Comparison of ENCODE assay signal across 8 cellular contexts in the genomic region with DNA sequence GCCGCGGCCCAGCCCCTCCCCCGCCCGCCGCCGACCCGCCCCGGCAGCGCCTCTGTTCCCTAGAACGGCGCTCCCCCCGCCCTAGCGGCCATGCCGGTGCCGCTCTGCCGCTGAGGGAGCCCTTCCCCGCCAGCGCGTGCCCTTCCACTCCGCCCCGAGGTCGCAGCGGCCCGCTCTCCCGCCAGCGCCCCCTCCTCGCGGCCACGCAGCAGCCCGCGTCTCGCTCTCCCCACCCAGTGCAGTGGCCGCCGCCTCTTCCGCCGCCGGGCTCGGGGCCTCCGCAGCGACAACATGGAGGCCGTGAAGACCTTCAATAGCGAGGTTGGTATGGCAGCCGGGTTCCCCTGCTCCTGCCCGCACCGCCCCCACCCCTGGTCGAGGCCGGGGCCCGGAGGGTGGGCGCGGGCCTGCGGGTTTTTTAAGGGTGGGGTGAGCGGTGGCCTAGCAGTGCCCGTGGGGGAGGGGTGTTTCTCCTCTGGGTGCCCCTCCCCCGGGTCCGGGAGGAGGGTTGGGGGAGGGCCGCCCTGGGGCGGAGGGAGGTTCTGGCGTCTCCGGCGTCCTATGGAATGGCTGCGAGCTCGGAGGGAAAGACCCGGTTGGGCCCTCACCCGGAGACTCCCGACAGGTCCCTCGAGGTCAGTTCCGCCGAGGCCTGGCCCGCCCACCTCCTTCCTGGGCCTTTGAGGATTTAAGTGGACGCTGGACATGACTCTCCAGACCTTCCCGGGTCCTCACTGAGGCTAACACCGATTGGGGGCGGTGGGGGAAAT. TPM values are rescaled to one million over a fixed set of nuclear protein-coding genes. Genes with fewer than 3 reads are reported as not detected.
DNase-seq lines count a peak whose midpoint lies in the region; ATAC-seq and TF ChIP-seq lines count a peak whose summit lies in the region.

No MANE protein-coding gene starts in this region.

- no peak for TF ChIP-seq CTCF in chondrocyte (IDR thresholded peaks at IDR 0.05)
- TF ChIP-seq CTCF in kidney epithelial cell (IDR thresholded peaks at IDR 0.05; ENCODE audit: insufficient read depth, low read length, poor library complexity, severe bottlenecking), result no peak

- H3K27ac Mint-ChIP-seq in chondrocyte (ENCODE audit: unreplicated experiment), result peak overlapping the region; percentile 92

- ATAC-seq in HG03439 (IDR thresholded peaks at IDR 0.05; ENCODE audit: unreplicated experiment), result peak; percentile 68

- no peaks in the 10 kb centered on the region for H3K27me3 Mint-ChIP-seq in chondrocyte (ENCODE audit: low read depth)

- H3K36me3 ChIP-seq in kidney epithelial cell (ENCODE audit: control insufficient read depth, insufficient read depth, low read length), result no peaks in the 10 kb centered on the region

- DNase-seq in Ammon's horn (ENCODE audit: low spot score) (peak; percentile 97), GM19238 (ENCODE audit: insufficient read length, low spot score) (peak; percentile 85), NCI-H510A (lab: John Stamatoyannopoulos, UW) (peak; percentile 99), chondrocyte (ENCODE audit: low spot score) (peak; percentile 98), kidney epithelial cell (ENCODE audit: low read depth) (peak; percentile 84)
- DNase-seq in activated CD4-positive, alpha-beta T cell treated with anti-CD3 and anti-CD28 coated beads for 24 hours (ENCODE audit: low read depth in 2 of 2), result peak; percentile 80 to 81
- DNase-seq in stimulated activated CD4-positive, alpha-beta T cell treated with anti-CD3 and anti-CD28 coated beads, Interleukin-15, amount 100 ng/mL, for 24 hours, result peak; percentile 93

- H3K4me1 Mint-ChIP-seq in chondrocyte (ENCODE audit: low read depth), result peaks cover 52% of the 10 kb centered on the region

- no peaks in the 10 kb centered on the region for H3K9me3 Mint-ChIP-seq in chondrocyte (ENCODE audit: low read depth)

- no peaks in the 10 kb centered on the region for H3K27me3 ChIP-seq in kidney epithelial cell (ENCODE audit: control insufficient read depth, insufficient read depth, low read length)

- H3K4me3 ChIP-seq in kidney epithelial cell (ENCODE audit: low read depth, low read length), result peak overlapping the region; percentile 94

- no peaks in the 10 kb centered on the region for H3K36me3 Mint-ChIP-seq in chondrocyte (ENCODE audit: low read depth)

- H3K4me3 Mint-ChIP-seq in chondrocyte (ENCODE audit: unreplicated experiment), result peak overlapping the region; percentile 83

RNA-seq across cellular contexts. Expression of gene SCAF8, which starts 0.6 kb away (rescaled TPM):
- 36.3 to 36.7 TPM (median 36.7 TPM) in 3 replicates for total RNA-seq in chondrocyte
- total RNA-seq in kidney epithelial cell, result 40.9 and 41.1 TPM in 2 replicates

Comparison
In these comparisons a context has a peak if more than half of its experiments do, and no peak if none do; other contexts are left out.
1. Peak in every context shown above with its lines: DNase-seq, ATAC-seq and H3K4me3 ChIP-seq.